In the genomic region with DNA sequence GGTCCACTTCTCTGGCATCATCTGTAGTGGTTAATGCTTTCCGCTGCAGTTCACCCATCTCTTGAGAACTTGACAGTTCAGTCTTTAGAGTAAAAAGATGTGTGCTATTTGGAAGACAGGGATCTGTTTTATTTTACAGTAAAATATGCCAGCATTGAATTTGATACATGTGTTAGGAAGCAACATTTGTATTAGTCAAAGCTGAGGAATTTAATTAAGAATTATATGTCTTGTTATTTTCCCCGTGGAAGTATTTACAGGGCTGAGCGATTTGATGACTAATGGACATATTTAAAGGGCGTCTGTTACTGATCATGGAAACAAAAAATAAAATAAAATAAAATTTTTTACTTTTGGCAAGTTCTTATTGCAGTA, we compare ENCODE assay signal across 11 cellular contexts.
DNase-seq lines count a peak whose midpoint lies in the region; ATAC-seq, FAIRE-seq and TF ChIP-seq lines count a peak whose summit lies in the region.
"Had no signal": no experiment of that assay in that cellular context is flagged by ENCODE, and none has a peak within 500 bp of the region (broad histone marks: within the 10 kb centered on the region; RNA-seq: fewer than 3 reads in every experiment).

No MANE protein-coding gene starts in this region.

- WGBS in mammary epithelial cell (ENCODE audit: low coverage, missing lambda C conversion rate): 7% methylated on average over 4 of the region's 4 CpGs

- no peaks in the 10 kb centered on the region for H4K20me1 ChIP-seq in mammary epithelial cell (ENCODE audit: insufficient read depth, low read length)

- CTCF ChIA-PET in mammary epithelial cell (lab: Charles Lee; ENCODE audit: low non-redundant PET): interaction anchor here (0.6 kb wide), 1 partner anchor 60 kb away, joined by 5 read pairs; no protein-coding TSS in a partner anchor

- FAIRE-seq in GM12892 (lab: Jason Lieb, UNC): no peak

- peak overlapping the region; percentile 40 for H3K4me2 ChIP-seq in mammary epithelial cell (ENCODE audit: insufficient read depth, low read depth, low read length)

- no peaks in the 10 kb centered on the region for H3K27me3 ChIP-seq in HL-60 (ENCODE audit: insufficient read depth, poor library complexity, severe bottlenecking)
- H3K27me3 ChIP-seq in mammary epithelial cell (ENCODE audit: insufficient read depth, low read length): no peaks in the 10 kb centered on the region
- H3K27me3 ChIP-seq: heart left ventricle had no signal

- dilution Hi-C loops in mammary epithelial cell (cut with HindIII; ENCODE audit: low sequenced_read_pairs): no loop called here

- no peaks in the 10 kb centered on the region for H3K9me3 ChIP-seq in mammary epithelial cell (replicated peaks; ENCODE audit: insufficient read depth, low read length)
- H3K9me3 ChIP-seq: heart left ventricle had no signal

- peaks cover 30% of the 10 kb centered on the region for H3K4me1 ChIP-seq in mammary epithelial cell (ENCODE audit: insufficient read depth, low read length)

- peak overlapping the region; percentile 19; the same call in 1 of the 2 replicates for H3K27ac ChIP-seq in HL-60 (replicated peaks)
- H3K27ac ChIP-seq in mammary epithelial cell (ENCODE audit: insufficient read depth, low read depth, low read length): no peak overlapping the region

- intact Hi-C loops in mammary epithelial cell (cut with micrococcal nuclease): no loop called here

- H3K79me2 ChIP-seq in mammary epithelial cell (ENCODE audit: insufficient read depth, low read length): peaks cover 19% of the 10 kb centered on the region

- no peak for TF ChIP-seq POLR2A in GM12892 (IDR thresholded peaks at IDR 0.05; ENCODE audit: low read depth, low read length)

- DNase-seq in HL-60 (ENCODE audit: low read depth in 1 of 2, low spot score in 1 of 2): no peak
- DNase-seq in mammary epithelial cell: peak; percentile 48
- DNase-seq in iris pigment epithelial cell (ENCODE audit: low read depth): peak; percentile 84
- no peak for DNase-seq in GM12892 (ENCODE audit: insufficient read length)
- no peak for DNase-seq in NK-92 (lab: John Stamatoyannopoulos, UW; ENCODE audit: unreplicated experiment)
- no peak for DNase-seq in OCI-M2 (lab: John Stamatoyannopoulos, UW; ENCODE audit: unreplicated experiment)
- DNase-seq: activated CD4-positive, alpha-beta T cell treated with anti-CD3 and anti-CD28 coated beads, Interleukin-2, amount 50 U/mL, for 48 hours; cortex of kidney; NCI-H2171 treated with DMSO at 0.1 percent for 48 hours had no signal

- H3K36me3 ChIP-seq in mammary epithelial cell (ENCODE audit: insufficient read depth, low read length): no peaks in the 10 kb centered on the region
- H3K36me3 ChIP-seq: heart left ventricle had no signal

- H3K4me3 ChIP-seq in HL-60 (replicated peaks; ENCODE audit: insufficient read depth, low read length) (no peak overlapping the region), mammary epithelial cell (replicated peaks in 1 of 3; ENCODE audit: insufficient read depth in 1 of 3, low read depth in 2 of 3, low read length in 3 of 3) (no peak overlapping the region)
- H3K4me3 ChIP-seq: heart left ventricle had no signal

- H3K9ac ChIP-seq in mammary epithelial cell (ENCODE audit: insufficient read depth, low read length): no peak overlapping the region

- no peak for ATAC-seq in HG02840 (IDR thresholded peaks at IDR 0.05; ENCODE audit: low FRiP score, unreplicated experiment)

- TF ChIP-seq CTCF in HL-60 (IDR thresholded peaks at IDR 0.05; ENCODE audit: insufficient read depth, low read length) (no peak), mammary epithelial cell (conservative IDR thresholded peaks at IDR 0.05 in 1 of 2, IDR thresholded peaks at IDR 0.05 in 1 of 2; ENCODE audit: extremely low read depth in 1 of 2, insufficient read depth in 1 of 2, low read depth in 1 of 2, low read length in 2 of 2) (no peak)

- no peak overlapping the region for H2AFZ ChIP-seq in mammary epithelial cell (ENCODE audit: low read depth, low read length)

- in situ Hi-C loops in mammary epithelial cell (cut with MboI; ENCODE audit: low sequenced_read_pairs in 2 of 2): no loop called here

- no TSS peak for BruUV-seq in mammary epithelial cell (replicated peaks; lab: Mats Ljungman, UMichigan)

Comparison
In these comparisons a context has a peak if more than half of its experiments do, and no peak if none do; other contexts are left out.
1. DNase-seq: peak in mammary epithelial cell (single experiment) and iris pigment epithelial cell (single experiment); none in HL-60 (0 of 2), GM12892 (single experiment), NK-92 (single experiment) and OCI-M2 (single experiment).